In the genomic region with DNA sequence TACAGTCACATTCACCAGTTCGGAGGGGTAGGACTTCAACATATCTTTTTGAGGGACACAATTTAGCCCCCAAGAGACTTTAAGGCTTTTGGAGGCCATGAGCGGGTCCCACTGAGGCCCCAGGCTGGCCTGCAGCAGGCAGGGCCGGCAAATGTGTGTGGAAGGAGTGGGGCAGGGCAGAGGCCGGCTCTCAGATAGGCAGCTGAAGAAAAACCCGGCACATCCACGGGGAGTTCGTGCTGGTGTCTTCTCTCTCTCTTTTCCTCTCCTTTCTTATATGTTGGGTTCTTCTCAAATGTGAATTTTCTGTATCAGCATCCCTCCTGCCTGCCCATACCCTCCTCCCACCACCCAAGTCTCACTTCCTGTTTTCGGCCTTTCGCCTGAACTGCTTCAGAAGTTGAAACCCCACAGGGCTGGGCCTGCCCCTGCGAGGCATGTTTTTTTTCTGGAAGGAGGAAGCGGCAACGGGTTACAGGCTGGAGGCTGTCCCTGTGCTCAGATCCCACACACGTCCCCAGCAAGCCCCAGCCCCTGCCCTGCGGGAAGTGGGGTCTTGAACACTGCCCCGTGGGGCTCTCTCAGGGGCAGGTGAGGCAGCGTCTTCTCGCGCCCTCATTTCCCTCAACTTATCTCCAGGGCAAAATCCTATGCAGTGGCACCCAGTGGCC, we compare ENCODE assay signal across 1 cellular context.
TF ChIP-seq lines count a peak whose summit lies in the region.

No MANE protein-coding gene starts in this region.

TF ChIP-seq in SK-N-SH, 30 proteins besides CTCF, POLR2A, EP300 and RAD21 (continued from another document):
- TF ChIP-seq, protein P1, sequence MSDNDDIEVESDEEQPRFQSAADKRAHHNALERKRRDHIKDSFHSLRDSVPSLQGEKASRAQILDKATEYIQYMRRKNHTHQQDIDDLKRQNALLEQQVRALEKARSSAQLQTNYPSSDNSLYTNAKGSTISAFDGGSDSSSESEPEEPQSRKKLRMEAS (IDR thresholded peaks at IDR 0.05; ENCODE audit: low read depth), result no peak
- TF ChIP-seq NFIC (IDR thresholded peaks at IDR 0.05; ENCODE audit: borderline replicate concordance) (no peak), TAF1 (IDR thresholded peaks at IDR 0.05; ENCODE audit: borderline replicate concordance, low read depth, low read length) (no peak), YY1 (IDR thresholded peaks at IDR 0.05; ENCODE audit: low read depth) (no peak), JUND (IDR thresholded peaks at IDR 0.05) (no peak), TEAD4 (IDR thresholded peaks at IDR 0.05; ENCODE audit: borderline replicate concordance, insufficient read depth) (no peak), ELF1 (IDR thresholded peaks at IDR 0.05) (no peak), POLR2AphosphoS5 (IDR thresholded peaks at IDR 0.05; ENCODE audit: low read depth, low read length) (no peak), RCOR1 (IDR thresholded peaks at IDR 0.05; ENCODE audit: low read length) (no peak), GATA2 (CRISPR knock-in tag; IDR thresholded peaks at IDR 0.05) (no peak), CHD2 (IDR thresholded peaks at IDR 0.05; ENCODE audit: low read length, partially characterized antibody) (no peak)
- TF ChIP-seq, protein P2, sequence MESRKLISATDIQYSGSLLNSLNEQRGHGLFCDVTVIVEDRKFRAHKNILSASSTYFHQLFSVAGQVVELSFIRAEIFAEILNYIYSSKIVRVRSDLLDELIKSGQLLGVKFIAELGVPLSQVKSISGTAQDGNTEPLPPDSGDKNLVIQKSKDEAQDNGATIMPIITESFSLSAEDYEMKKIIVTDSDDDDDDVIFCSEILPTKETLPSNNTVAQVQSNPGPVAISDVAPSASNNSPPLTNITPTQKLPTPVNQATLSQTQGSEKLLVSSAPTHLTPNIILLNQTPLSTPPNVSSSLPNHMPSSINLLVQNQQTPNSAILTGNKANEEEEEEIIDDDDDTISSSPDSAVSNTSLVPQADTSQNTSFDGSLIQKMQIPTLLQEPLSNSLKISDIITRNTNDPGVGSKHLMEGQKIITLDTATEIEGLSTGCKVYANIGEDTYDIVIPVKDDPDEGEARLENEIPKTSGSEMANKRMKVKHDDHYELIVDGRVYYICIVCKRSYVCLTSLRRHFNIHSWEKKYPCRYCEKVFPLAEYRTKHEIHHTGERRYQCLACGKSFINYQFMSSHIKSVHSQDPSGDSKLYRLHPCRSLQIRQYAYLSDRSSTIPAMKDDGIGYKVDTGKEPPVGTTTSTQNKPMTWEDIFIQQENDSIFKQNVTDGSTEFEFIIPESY (IDR thresholded peaks at IDR 0.05; ENCODE audit: borderline replicate concordance, low read depth), result no peak
- TF ChIP-seq, protein P3, sequence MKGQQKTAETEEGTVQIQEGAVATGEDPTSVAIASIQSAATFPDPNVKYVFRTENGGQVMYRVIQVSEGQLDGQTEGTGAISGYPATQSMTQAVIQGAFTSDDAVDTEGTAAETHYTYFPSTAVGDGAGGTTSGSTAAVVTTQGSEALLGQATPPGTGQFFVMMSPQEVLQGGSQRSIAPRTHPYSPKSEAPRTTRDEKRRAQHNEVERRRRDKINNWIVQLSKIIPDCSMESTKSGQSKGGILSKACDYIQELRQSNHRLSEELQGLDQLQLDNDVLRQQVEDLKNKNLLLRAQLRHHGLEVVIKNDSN (IDR thresholded peaks at IDR 0.05; ENCODE audit: borderline replicate concordance, low read depth), result no peak
TF ChIP-seq in SK-N-SH: peak in this region for 0.
